In genomic region chr6:129501401-129502051, GRCh38 we compare ENCODE assay signal across 8 cellular contexts.
DNase-seq lines count a peak whose midpoint lies in the region; ATAC-seq and TF ChIP-seq lines count a peak whose summit lies in the region.

No MANE protein-coding gene starts in this region.

- intact Hi-C loops in activated naive CD4-positive, alpha-beta T cell treated with anti-CD3 and anti-CD28 coated beads for 36 hours (cut with micrococcal nuclease) = no loop called here
- intact Hi-C loops in colonic mucosa (cut with DNase I) = loop anchor here (5.0 kb wide), 1 partner anchor 81 kb away; no protein-coding TSS in a partner anchor

- H3K9ac ChIP-seq in colonic mucosa (ENCODE audit: low read depth in 2 of 2, low read length in 2 of 2) = no peak overlapping the region

- H3K27ac ChIP-seq in colonic mucosa = no peak overlapping the region

- H3K27ac Mint-ChIP-seq in activated naive CD4-positive, alpha-beta T cell treated with anti-CD3 and anti-CD28 coated beads for 36 hours = no peak overlapping the region
- no peak overlapping the region for H3K27ac Mint-ChIP-seq in activated naive CD4-positive, alpha-beta T cell treated with anti-CD3 and anti-CD28 coated beads, Interleukin-2, amount 10 ng/mL, durations not matched to agents 7 days and 5 days

- CTCF ChIA-PET in activated naive CD4-positive, alpha-beta T cell treated with anti-CD3 and anti-CD28 coated beads for 36 hours (lab: Charles Lee) = interaction anchor here (0.7 to 5.6 kb wide), 13 partner anchors 11 to 520 kb away, joined by 3 to 45 read pairs (median 7); no protein-coding TSS in a partner anchor
- CTCF ChIA-PET in activated naive CD4-positive, alpha-beta T cell treated with anti-CD3 and anti-CD28 coated beads, Interleukin-2, amount 10 ng/mL, durations not matched to agents 7 days and 5 days (lab: Charles Lee) = interaction anchor here (0.9 to 4.1 kb wide), 13 partner anchors 11 to 520 kb away, joined by 3 to 28 read pairs (median 4); no protein-coding TSS in a partner anchor

- no peaks in the 10 kb centered on the region for H3K9me3 ChIP-seq in colonic mucosa

- TF ChIP-seq CTCF in colonic mucosa (IDR thresholded peaks at IDR 0.05) = no peak

- H3K36me3 ChIP-seq in colonic mucosa = no peaks in the 10 kb centered on the region

- no peaks in the 10 kb centered on the region for H3K36me3 Mint-ChIP-seq in activated naive CD4-positive, alpha-beta T cell treated with anti-CD3 and anti-CD28 coated beads for 36 hours (ENCODE audit: low read depth)
- no peaks in the 10 kb centered on the region for H3K36me3 Mint-ChIP-seq in activated naive CD4-positive, alpha-beta T cell treated with anti-CD3 and anti-CD28 coated beads, Interleukin-2, amount 10 ng/mL, durations not matched to agents 7 days and 5 days

- no peak overlapping the region for H3K4me3 ChIP-seq in colonic mucosa

- H3K27me3 ChIP-seq in colonic mucosa = no peaks in the 10 kb centered on the region

- no peaks in the 10 kb centered on the region for H3K4me1 ChIP-seq in colonic mucosa

- H3K27me3 Mint-ChIP-seq in activated naive CD4-positive, alpha-beta T cell treated with anti-CD3 and anti-CD28 coated beads for 36 hours (ENCODE audit: low read depth) = no peaks in the 10 kb centered on the region
- no peaks in the 10 kb centered on the region for H3K27me3 Mint-ChIP-seq in activated naive CD4-positive, alpha-beta T cell treated with anti-CD3 and anti-CD28 coated beads, Interleukin-2, amount 10 ng/mL, durations not matched to agents 7 days and 5 days

- peaks cover 48% of the 10 kb centered on the region for H3K4me1 Mint-ChIP-seq in activated naive CD4-positive, alpha-beta T cell treated with anti-CD3 and anti-CD28 coated beads for 36 hours (ENCODE audit: low read depth)
- H3K4me1 Mint-ChIP-seq in activated naive CD4-positive, alpha-beta T cell treated with anti-CD3 and anti-CD28 coated beads, Interleukin-2, amount 10 ng/mL, durations not matched to agents 7 days and 5 days = peaks cover 21% of the 10 kb centered on the region

- no peak overlapping the region for H3K4me3 Mint-ChIP-seq in activated naive CD4-positive, alpha-beta T cell treated with anti-CD3 and anti-CD28 coated beads for 36 hours
- no peak overlapping the region for H3K4me3 Mint-ChIP-seq in activated naive CD4-positive, alpha-beta T cell treated with anti-CD3 and anti-CD28 coated beads, Interleukin-2, amount 10 ng/mL, durations not matched to agents 7 days and 5 days

- ATAC-seq in GM18909 (IDR thresholded peaks at IDR 0.05; ENCODE audit: poor library complexity, unreplicated experiment) = no peak
- no peak for ATAC-seq in HG02678 (IDR thresholded peaks at IDR 0.05; ENCODE audit: unreplicated experiment)

- H3K9me3 Mint-ChIP-seq in activated naive CD4-positive, alpha-beta T cell treated with anti-CD3 and anti-CD28 coated beads for 36 hours = no peaks in the 10 kb centered on the region
- H3K9me3 Mint-ChIP-seq in activated naive CD4-positive, alpha-beta T cell treated with anti-CD3 and anti-CD28 coated beads, Interleukin-2, amount 10 ng/mL, durations not matched to agents 7 days and 5 days = no peaks in the 10 kb centered on the region

- peak; percentile 34 for DNase-seq in activated naive CD4-positive, alpha-beta T cell treated with anti-CD3 and anti-CD28 coated beads for 36 hours
- no peak for DNase-seq in activated naive CD4-positive, alpha-beta T cell treated with anti-CD3 and anti-CD28 coated beads, Interleukin-2, amount 10 ng/mL, durations not matched to agents 7 days and 5 days
- DNase-seq in OCI-M1 (lab: John Stamatoyannopoulos, UW) (peak; percentile 85), dermis blood vessel endothelial cell (peak; percentile 83), midbrain (lab: John Stamatoyannopoulos, UW) (peak; percentile 51), colonic mucosa (no peak)

Comparison
In these comparisons a context has a peak if more than half of its experiments do, and no peak if none do; other contexts are left out.
1. DNase-seq: peak in activated naive CD4-positive, alpha-beta T cell treated with anti-CD3 and anti-CD28 coated beads for 36 hours (single experiment), OCI-M1 (single experiment), dermis blood vessel endothelial cell (single experiment) and midbrain (single experiment); none in activated naive CD4-positive, alpha-beta T cell treated with anti-CD3 and anti-CD28 coated beads, Interleukin-2, amount 10 ng/mL, durations not matched to agents 7 days and 5 days (single experiment) and colonic mucosa (single experiment).